Comparison of ENCODE assay signal across 22 cellular contexts in the genomic region with DNA sequence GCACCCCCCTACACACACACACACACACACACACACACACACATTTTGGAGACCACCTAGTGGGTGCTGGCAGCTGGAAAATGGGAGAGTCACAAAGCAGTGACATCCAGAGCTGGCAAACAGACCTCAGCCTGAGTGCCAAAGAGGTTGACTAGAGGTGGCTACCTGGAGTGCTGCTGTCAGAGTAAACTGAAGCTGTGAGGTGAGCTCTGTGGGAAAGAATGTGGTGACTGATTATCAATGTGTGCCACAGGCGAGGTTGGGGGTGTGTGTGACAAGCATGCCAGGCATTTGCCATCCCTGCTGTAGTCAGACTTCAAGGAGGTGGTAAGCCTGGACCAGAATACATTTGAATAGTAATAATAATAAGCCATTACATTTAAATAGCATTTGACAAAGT.
A peak's percentile ranks its signal among the peaks of the same experiment; 100 is the strongest.
DNase-seq lines count a peak whose midpoint lies in the region; ATAC-seq and TF ChIP-seq lines count a peak whose summit lies in the region.
"Had no signal": no experiment of that assay in that cellular context is flagged by ENCODE, and none has a peak within 500 bp of the region (broad histone marks: within the 10 kb centered on the region; RNA-seq: fewer than 3 reads in every experiment).

No MANE protein-coding gene starts in this region.

- ATAC-seq in GM19351 (IDR thresholded peaks at IDR 0.05; ENCODE audit: unreplicated experiment) (no peak), HG03469 (IDR thresholded peaks at IDR 0.05; ENCODE audit: unreplicated experiment) (no peak)
- ATAC-seq: activated CD4-positive, CD25-positive, alpha-beta regulatory T cell treated with anti-CD3 and anti-CD28 coated beads, Interleukin-2, amount 50 U/mL, for 24 hours; HepG2; stimulated activated naive CD8-positive, alpha-beta T cell treated with anti-CD3 and anti-CD28 coated beads, Interleukin-15, Interleukin-2, amounts not matched to agents 100 U/mL and 50 U/mL, for 24 hours had no signal

- CTCF ChIA-PET in GM10248 (lab: Yijun Ruan, JAX): interaction anchor here (0.9 to 3.9 kb wide), 6 partner anchors 16 to 145 kb away, joined by 3 to 22 read pairs (median 3); no protein-coding TSS in a partner anchor

- POLR2A ChIA-PET in GM10248 (lab: Yijun Ruan, JAX): no interaction called here

- H3K27ac ChIP-seq in thyroid gland: no peak overlapping the region
- H3K27ac ChIP-seq: neural progenitor cell, upper lobe of left lung had no signal

- DNase-seq in NCI-H2196 (lab: John Stamatoyannopoulos, UW; ENCODE audit: unreplicated experiment) (peak; percentile 4), NCI-H2196 treated with DMSO at 0.1 percent for 48 hours (lab: John Stamatoyannopoulos, UW; ENCODE audit: unreplicated experiment) (no peak), MG63 (peak; percentile 32), epithelial cell of esophagus (ENCODE audit: low read depth) (peak; percentile 88), thyroid gland (peak; percentile 20 to 40), GM10248 (ENCODE audit: extremely low spot score) (no peak)
- DNase-seq: activated effector memory CD4-positive, alpha-beta T cell treated with Interleukin-2 at 50 U/mL for 16 hours; amniotic stem cell; CD4-positive, alpha-beta T cell; DND-41; effector memory CD4-positive, alpha-beta T cell; hippocampal formation; MV-4-11; NCI-H226; SHP77 treated with DMSO at 0.1 percent for 48 hours; stimulated activated naive CD8-positive, alpha-beta T cell treated with anti-CD3 and anti-CD28 coated beads, Interleukin-15, Interleukin-2, amounts not matched to agents 100 U/mL and 50 U/mL, for 24 hours had no signal

- H3K27me3 ChIP-seq in MG63: no peaks in the 10 kb centered on the region
- no peaks in the 10 kb centered on the region for H3K27me3 ChIP-seq in thyroid gland
- H3K27me3 ChIP-seq: neural progenitor cell, upper lobe of left lung had no signal

- no peak for TF ChIP-seq POLR2A in thyroid gland (IDR thresholded peaks at IDR 0.05)

- no peak for TF ChIP-seq CTCF in epithelial cell of esophagus (IDR thresholded peaks at IDR 0.05; ENCODE audit: insufficient read depth, low read depth, low read length, missing control alignments)
- TF ChIP-seq CTCF in thyroid gland (IDR thresholded peaks at IDR 0.05): no peak
- no peak for TF ChIP-seq CTCF in GM10248 (IDR thresholded peaks at IDR 0.05; ENCODE audit: control extremely low read depth, extremely low read depth, low read depth, missing control alignments)

- H3K4me3 ChIP-seq in MG63 (no peak overlapping the region), epithelial cell of esophagus (ENCODE audit: low read length) (no peak overlapping the region), thyroid gland (replicated peaks in 1 of 3) (no peak overlapping the region)
- H3K4me3 ChIP-seq: neural progenitor cell, upper lobe of left lung had no signal

- no peaks in the 10 kb centered on the region for H3K36me3 ChIP-seq in MG63
- no peaks in the 10 kb centered on the region for H3K36me3 ChIP-seq in thyroid gland
- H3K36me3 ChIP-seq: neural progenitor cell, upper lobe of left lung had no signal

- H3K4me1 ChIP-seq in thyroid gland: no peaks in the 10 kb centered on the region
- H3K4me1 ChIP-seq: upper lobe of left lung had no signal

- intact Hi-C loops in thyroid gland (cut with DNase I): no loop called here

- H3K9me3 ChIP-seq in MG63: peaks cover 4% of the 10 kb centered on the region; the same call in 1 of the 2 replicates
- H3K9me3 ChIP-seq in thyroid gland: no peaks in the 10 kb centered on the region

- WGBS in thyroid gland, 2 donors: 29 to 31% methylated on average over 1 of the region's 1 CpG

Comparison
In these comparisons a context has a peak if more than half of its experiments do, and no peak if none do; other contexts are left out.
1. DNase-seq: peak in NCI-H2196 (single experiment), MG63 (single experiment), epithelial cell of esophagus (single experiment) and thyroid gland (2 of 2); none in NCI-H2196 treated with DMSO at 0.1 percent for 48 hours (single experiment) and GM10248 (single experiment).